ENCODE assay signal across 25 cellular contexts in genomic region chr3:71408903-71409302, GRCh38.
DNase-seq lines count a peak whose midpoint lies in the region; ATAC-seq, FAIRE-seq and TF ChIP-seq lines count a peak whose summit lies in the region.
"Had no signal": no experiment of that assay in that cellular context is flagged by ENCODE, and none has a peak within 500 bp of the region (broad histone marks: within the 10 kb centered on the region; RNA-seq: fewer than 3 reads in every experiment).

No MANE protein-coding gene starts in this region.

- no peaks in the 10 kb centered on the region for H3K27me3 ChIP-seq in BLaER1
- no peaks in the 10 kb centered on the region for H3K27me3 ChIP-seq in CD4-positive, alpha-beta T cell (ENCODE audit: control insufficient read depth, insufficient read depth, low read length)
- H3K27me3 ChIP-seq in naive thymus-derived CD4-positive, alpha-beta T cell (ENCODE audit: control insufficient read depth in 2 of 2, insufficient read depth in 2 of 2, low read length in 2 of 2), result no peaks in the 10 kb centered on the region

- no peak for TF ChIP-seq POLR2A in GM12891 (IDR thresholded peaks at IDR 0.05; ENCODE audit: low read depth, low read length)

- H3K27ac Mint-ChIP-seq in CD4-positive, alpha-beta T cell, result peak overlapping the region; percentile 84
- peak overlapping the region in 8 of 9 donors; percentile 43 to 99 (median 80) for H3K27ac Mint-ChIP-seq in naive thymus-derived CD4-positive, alpha-beta T cell

- no peak overlapping the region for H3K4me3 Mint-ChIP-seq in CD4-positive, alpha-beta T cell
- peak overlapping the region in 3 of 10 donors; percentile 0 to 67 (median 50) for H3K4me3 Mint-ChIP-seq in naive thymus-derived CD4-positive, alpha-beta T cell

- no peaks in the 10 kb centered on the region for H4K20me1 ChIP-seq in BLaER1
- H4K20me1 ChIP-seq in OCI-LY7 (ENCODE audit: insufficient read depth, low read length), result no peaks in the 10 kb centered on the region

- no peak overlapping the region for H3K9ac ChIP-seq in BLaER1

- H3K27me3 Mint-ChIP-seq in CD4-positive, alpha-beta T cell, result no peaks in the 10 kb centered on the region
- peaks cover 0 to 45% (median 0%) of the 10 kb centered on the region in 5 donors for H3K27me3 Mint-ChIP-seq in naive thymus-derived CD4-positive, alpha-beta T cell

- H2AFZ ChIP-seq in OCI-LY7 (ENCODE audit: low read length), result no peak overlapping the region

- peaks cover 42% of the 10 kb centered on the region for H3K36me3 Mint-ChIP-seq in CD4-positive, alpha-beta T cell (ENCODE audit: low read depth)
- H3K36me3 Mint-ChIP-seq in naive thymus-derived CD4-positive, alpha-beta T cell, result peaks cover 7 to 65% (median 28%) of the 10 kb centered on the region in 5 donors

- no peaks in the 10 kb centered on the region for H3K9me2 ChIP-seq in OCI-LY7 (ENCODE audit: insufficient read depth, low read length)

- no peak overlapping the region for H3K4me3 ChIP-seq in BLaER1
- H3K4me3 ChIP-seq in OCI-LY7 (ENCODE audit: low read depth, low read length, poor library complexity, severe bottlenecking), result no peak overlapping the region
- H3K4me3 ChIP-seq in naive thymus-derived CD4-positive, alpha-beta T cell (ENCODE audit: low read length), result no peak overlapping the region
- H3K4me3 ChIP-seq: A549, GM12878 had no signal

- peaks cover 51% of the 10 kb centered on the region for H3K4me1 ChIP-seq in BLaER1
- peaks cover 39% of the 10 kb centered on the region for H3K4me1 ChIP-seq in OCI-LY7 (ENCODE audit: insufficient read depth, low read length, poor library complexity, severe bottlenecking)
- H3K4me1 ChIP-seq in naive thymus-derived CD4-positive, alpha-beta T cell (ENCODE audit: control insufficient read depth in 2 of 2, insufficient read depth in 2 of 2, low read length in 2 of 2), result peaks cover 0 to 52% of the 10 kb centered on the region in 2 donors
- H3K4me1 ChIP-seq: A549 had no signal

- no peak overlapping the region for H3K27ac ChIP-seq in BLaER1
- H3K27ac ChIP-seq in CD4-positive, alpha-beta T cell (ENCODE audit: low read depth, low read length), result no peak overlapping the region
- H3K27ac ChIP-seq in OCI-LY7 (ENCODE audit: low read depth, low read length, poor library complexity, severe bottlenecking), result no peak overlapping the region
- H3K27ac ChIP-seq in naive thymus-derived CD4-positive, alpha-beta T cell (ENCODE audit: low read depth, low read length), result no peak overlapping the region
- H3K27ac ChIP-seq: A549, RWPE1 had no signal

- POLR2A ChIA-PET in CD4-positive, alpha-beta T cell (lab: Charles Lee), result no interaction called here
- POLR2A ChIA-PET in OCI-LY7 (lab: Charles Lee), result interaction anchor here (1.7 kb wide), 1 partner anchor 13 kb away, joined by 5 read pairs; no protein-coding TSS in a partner anchor
- POLR2A ChIA-PET in naive thymus-derived CD4-positive, alpha-beta T cell (lab: Charles Lee), result no interaction called here

- peaks cover 88% of the 10 kb centered on the region for H3K4me1 Mint-ChIP-seq in CD4-positive, alpha-beta T cell (ENCODE audit: low read depth)
- peaks cover 0 to 97% (median 89%) of the 10 kb centered on the region in 7 donors for H3K4me1 Mint-ChIP-seq in naive thymus-derived CD4-positive, alpha-beta T cell

- ATAC-seq in CD4-positive, alpha-beta T cell (ENCODE audit: poor library complexity), result no peak
- no peak for ATAC-seq in naive thymus-derived CD4-positive, alpha-beta T cell
- ATAC-seq in HG03354 (IDR thresholded peaks at IDR 0.05; ENCODE audit: poor library complexity, severe bottlenecking, unreplicated experiment), result no peak
- ATAC-seq: A549, GM12878, Panc1 had no signal

- CTCF ChIA-PET in CD4-positive, alpha-beta T cell (lab: Charles Lee), result no interaction called here
- CTCF ChIA-PET in OCI-LY7 (lab: Charles Lee; ENCODE audit: unreplicated experiment), result no interaction called here
- CTCF ChIA-PET in naive thymus-derived CD4-positive, alpha-beta T cell (lab: Charles Lee), result no interaction called here

- H3K4me2 ChIP-seq in BLaER1 (peak overlapping the region; percentile 82), OCI-LY7 (ENCODE audit: low read length) (peak overlapping the region; percentile 68)
- H3K4me2 ChIP-seq: A549 had no signal

- H3K79me2 ChIP-seq in OCI-LY7 (ENCODE audit: insufficient read depth, low read depth, low read length), result peaks cover 26% of the 10 kb centered on the region; the same call in 1 of the 2 replicates

- H3K36me3 ChIP-seq in BLaER1 (no peaks in the 10 kb centered on the region), OCI-LY7 (ENCODE audit: insufficient read depth, low read length) (no peaks in the 10 kb centered on the region)
- H3K36me3 ChIP-seq in naive thymus-derived CD4-positive, alpha-beta T cell (ENCODE audit: control insufficient read depth in 2 of 3, insufficient read depth in 3 of 3, low read length in 3 of 3), result no peaks in the 10 kb centered on the region

- DNase-seq in CD4-positive, alpha-beta T cell, result no peak
- DNase-seq in OCI-LY7 (ENCODE audit: low spot score), result no peak
- DNase-seq in naive thymus-derived CD4-positive, alpha-beta T cell, result no peak
- no peak for DNase-seq in posterior cingulate gyrus
- no peak for DNase-seq in GM12891 (ENCODE audit: insufficient read length, low spot score)
- DNase-seq: COR-L47, EL, GDM1, Kasumi-1, NCI-H1092 treated with DMSO at 0.1 percent for 48 hours, NCI-H1436, NCI-H187, NCI-H2081 treated with DMSO at 0.1 percent for 48 hours, NCI-H2171, NCI-H226, NCI-H510A, NCI-H69, SHP77 treated with DMSO at 0.1 percent for 48 hours had no signal

- H3K9me3 Mint-ChIP-seq in CD4-positive, alpha-beta T cell, result no peaks in the 10 kb centered on the region
- no peaks in the 10 kb centered on the region for H3K9me3 Mint-ChIP-seq in naive thymus-derived CD4-positive, alpha-beta T cell

- intact Hi-C loops in CD4-positive, alpha-beta T cell (cut with DNase I, micrococcal nuclease), result no loop called here
- intact Hi-C loops in OCI-LY7 (cut with micrococcal nuclease; ENCODE audit: unreplicated experiment) (no loop called here), posterior cingulate gyrus (cut with DNase I) (no loop called here)
- intact Hi-C loops in naive thymus-derived CD4-positive, alpha-beta T cell (cut with micrococcal nuclease), result no loop called here

- no peak for TF ChIP-seq CTCF in CD4-positive, alpha-beta T cell (IDR thresholded peaks at IDR 0.05)
- TF ChIP-seq CTCF in OCI-LY7 (conservative IDR thresholded peaks at IDR 0.05; ENCODE audit: low read length), result no peak

- BruUV-seq in OCI-LY7 (replicated peaks; lab: Mats Ljungman, UMichigan), result no TSS peak

- no peak for FAIRE-seq in GM12891 (lab: Jason Lieb, UNC)
- FAIRE-seq: A549, GM12878, H54 had no signal

- H3K9me3 ChIP-seq in BLaER1 (no peaks in the 10 kb centered on the region), OCI-LY7 (ENCODE audit: low read length) (no peaks in the 10 kb centered on the region)
- H3K9me3 ChIP-seq in CD4-positive, alpha-beta T cell (ENCODE audit: control insufficient read depth, low read length), result no peaks in the 10 kb centered on the region
- H3K9me3 ChIP-seq in naive thymus-derived CD4-positive, alpha-beta T cell (ENCODE audit: control insufficient read depth in 2 of 3, low read length in 3 of 3), result no peaks in the 10 kb centered on the region
- H3K9me3 ChIP-seq: A549 had no signal

TF ChIP-seq in GM12891, 5 proteins besides CTCF, POLR2A, EP300 and RAD21:
- TF ChIP-seq TAF1 (IDR thresholded peaks at IDR 0.05; ENCODE audit: low read depth, low read length) (no peak), PAX5 (IDR thresholded peaks at IDR 0.05; ENCODE audit: insufficient read depth, low read length, severe bottlenecking) (no peak)
